ENCODE assay signal across 1 cellular context in the genomic region with DNA sequence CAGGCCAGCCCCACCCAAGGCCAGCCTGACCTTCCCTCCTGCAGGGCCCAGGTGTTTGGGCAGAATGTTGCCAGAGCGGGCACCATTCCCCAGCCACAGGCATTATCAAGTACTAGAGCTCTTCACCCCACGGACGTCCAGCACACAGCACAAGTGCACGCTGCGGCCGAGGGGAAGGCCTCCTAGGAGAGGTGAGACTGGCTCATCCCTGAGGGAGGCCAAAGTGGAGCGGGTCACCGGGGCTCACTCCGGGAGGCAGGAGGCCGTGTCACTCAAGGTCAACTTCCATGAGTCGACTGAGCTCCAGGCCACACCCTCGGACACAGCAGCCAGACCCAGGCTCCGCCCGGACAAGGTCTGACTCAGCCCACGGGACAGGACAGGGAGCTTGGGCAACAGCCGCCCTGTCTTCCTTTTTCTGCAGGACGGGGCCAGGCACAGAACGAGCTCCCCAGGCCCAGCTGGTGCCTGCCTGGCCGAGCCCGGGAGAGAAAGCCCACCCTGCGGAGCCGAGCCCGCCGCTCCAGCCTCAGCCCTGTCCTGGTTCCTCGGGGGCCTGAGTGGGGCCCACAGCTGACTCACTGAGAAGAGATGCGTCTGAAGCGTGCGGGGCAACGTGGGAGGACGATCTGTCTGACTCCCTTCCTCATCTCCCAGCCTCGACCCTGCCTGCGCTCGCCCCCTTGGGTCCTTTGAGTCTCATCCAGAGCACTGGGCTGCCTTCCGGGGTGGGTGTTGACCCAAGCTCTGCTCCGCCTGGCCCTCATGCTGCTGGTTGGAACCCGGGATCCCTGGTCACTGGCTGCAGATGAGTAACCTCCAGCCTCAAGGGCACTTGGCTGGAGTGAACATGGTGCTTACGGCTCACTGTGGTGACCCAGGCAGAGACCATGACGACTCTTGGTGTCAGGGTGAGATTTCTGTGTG.
TF ChIP-seq lines count a peak whose summit lies in the region.

No MANE protein-coding gene starts in this region.

TF ChIP-seq in WTC11, 78 proteins besides CTCF, POLR2A, EP300 and RAD21 (continued from another document):
- TF ChIP-seq, protein P1, sequence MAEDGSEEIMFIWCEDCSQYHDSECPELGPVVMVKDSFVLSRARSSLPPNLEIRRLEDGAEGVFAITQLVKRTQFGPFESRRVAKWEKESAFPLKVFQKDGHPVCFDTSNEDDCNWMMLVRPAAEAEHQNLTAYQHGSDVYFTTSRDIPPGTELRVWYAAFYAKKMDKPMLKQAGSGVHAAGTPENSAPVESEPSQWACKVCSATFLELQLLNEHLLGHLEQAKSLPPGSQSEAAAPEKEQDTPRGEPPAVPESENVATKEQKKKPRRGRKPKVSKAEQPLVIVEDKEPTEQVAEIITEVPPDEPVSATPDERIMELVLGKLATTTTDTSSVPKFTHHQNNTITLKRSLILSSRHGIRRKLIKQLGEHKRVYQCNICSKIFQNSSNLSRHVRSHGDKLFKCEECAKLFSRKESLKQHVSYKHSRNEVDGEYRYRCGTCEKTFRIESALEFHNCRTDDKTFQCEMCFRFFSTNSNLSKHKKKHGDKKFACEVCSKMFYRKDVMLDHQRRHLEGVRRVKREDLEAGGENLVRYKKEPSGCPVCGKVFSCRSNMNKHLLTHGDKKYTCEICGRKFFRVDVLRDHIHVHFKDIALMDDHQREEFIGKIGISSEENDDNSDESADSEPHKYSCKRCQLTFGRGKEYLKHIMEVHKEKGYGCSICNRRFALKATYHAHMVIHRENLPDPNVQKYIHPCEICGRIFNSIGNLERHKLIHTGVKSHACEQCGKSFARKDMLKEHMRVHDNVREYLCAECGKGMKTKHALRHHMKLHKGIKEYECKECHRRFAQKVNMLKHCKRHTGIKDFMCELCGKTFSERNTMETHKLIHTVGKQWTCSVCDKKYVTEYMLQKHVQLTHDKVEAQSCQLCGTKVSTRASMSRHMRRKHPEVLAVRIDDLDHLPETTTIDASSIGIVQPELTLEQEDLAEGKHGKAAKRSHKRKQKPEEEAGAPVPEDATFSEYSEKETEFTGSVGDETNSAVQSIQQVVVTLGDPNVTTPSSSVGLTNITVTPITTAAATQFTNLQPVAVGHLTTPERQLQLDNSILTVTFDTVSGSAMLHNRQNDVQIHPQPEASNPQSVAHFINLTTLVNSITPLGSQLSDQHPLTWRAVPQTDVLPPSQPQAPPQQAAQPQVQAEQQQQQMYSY (CRISPR knock-in tag; IDR thresholded peaks at IDR 0.05): no peak
- no peak for TF ChIP-seq E2F5 (CRISPR knock-in tag; IDR thresholded peaks at IDR 0.05)
- TF ChIP-seq ZNF317 (CRISPR knock-in tag; IDR thresholded peaks at IDR 0.05; ENCODE audit: borderline replicate concordance, low read depth): no peak
- TF ChIP-seq CDX4 (CRISPR knock-in tag; IDR thresholded peaks at IDR 0.05; ENCODE audit: borderline replicate concordance): no peak
- no peak for TF ChIP-seq ZMAT4 (CRISPR knock-in tag; IDR thresholded peaks at IDR 0.05)
- no peak for TF ChIP-seq ZNF138 (CRISPR knock-in tag; conservative IDR thresholded peaks at IDR 0.05)
